Comparison of ENCODE assay signal across 17 cellular contexts in the genomic region with DNA sequence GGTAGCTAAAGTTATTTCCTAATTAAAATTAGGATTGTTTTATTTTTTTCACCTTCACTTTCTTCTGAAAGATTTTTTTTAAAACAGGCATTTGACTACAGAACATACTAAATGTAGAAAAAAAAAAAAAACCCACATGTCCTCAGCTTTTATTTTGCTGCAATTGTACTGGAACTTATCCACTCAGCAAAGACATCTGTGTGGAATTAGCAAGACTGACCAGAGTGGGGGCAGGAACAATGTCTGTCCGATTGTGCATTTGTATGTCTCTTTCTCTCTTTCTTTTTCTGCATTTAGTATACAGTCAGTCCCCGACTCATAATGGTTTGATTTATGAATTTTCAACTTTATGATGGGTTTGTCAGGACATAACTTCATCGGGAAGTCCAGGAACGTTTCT.
DNase-seq lines count a peak whose midpoint lies in the region; ATAC-seq and TF ChIP-seq lines count a peak whose summit lies in the region.
"Had no signal": no experiment of that assay in that cellular context is flagged by ENCODE, and none has a peak within 500 bp of the region (broad histone marks: within the 10 kb centered on the region; RNA-seq: fewer than 3 reads in every experiment).

No MANE protein-coding gene starts in this region.

- no peak overlapping the region for H3K4me3 Mint-ChIP-seq in progenitor cell of endocrine pancreas (ENCODE audit: low read depth)
- H3K4me3 Mint-ChIP-seq: CD14-positive monocyte had no signal

- peaks cover 0 to 10% of the 10 kb centered on the region in 2 experiments; a peak in 2 of 4 replicates for H3K4me1 ChIP-seq in SK-N-SH (ENCODE audit: control insufficient read depth in 1 of 2, insufficient read depth in 2 of 2, low read depth in 1 of 2, low read length in 1 of 2)
- H3K4me1 ChIP-seq: Peyer's patch had no signal

- H3K9me3 ChIP-seq in SK-N-SH: no peaks in the 10 kb centered on the region
- H3K9me3 ChIP-seq: Peyer's patch had no signal

- WGBS in SK-N-SH (ENCODE audit: low lambda C conversion rate): 50% methylated on average over 4 of the region's 4 CpGs

- peaks cover 11 to 15% of the 10 kb centered on the region in 2 experiments for H3K36me3 ChIP-seq in SK-N-SH (replicated peaks in 1 of 2; ENCODE audit: control insufficient read depth in 1 of 2, insufficient read depth in 2 of 2, low read length in 1 of 2)

- H4K20me1 ChIP-seq in SK-N-SH (ENCODE audit: insufficient read depth): no peaks in the 10 kb centered on the region

- peaks cover 4% of the 10 kb centered on the region; the same call in 1 of the 2 replicates for H3K79me2 ChIP-seq in SK-N-SH (ENCODE audit: insufficient read depth)

- TF ChIP-seq EP300 in SK-N-SH (IDR thresholded peaks at IDR 0.05; ENCODE audit: borderline replicate concordance in 1 of 2, low read depth in 1 of 2, low read length in 1 of 2): no peak

- H2AFZ ChIP-seq in SK-N-SH (ENCODE audit: low read depth): no peak overlapping the region

- no peaks in the 10 kb centered on the region for H3K27me3 ChIP-seq in SK-N-SH (ENCODE audit: insufficient read depth)
- H3K27me3 ChIP-seq: Peyer's patch had no signal

- no peak for ATAC-seq in HG02798 (IDR thresholded peaks at IDR 0.05; ENCODE audit: poor library complexity, unreplicated experiment)

- H3K36me3 Mint-ChIP-seq in progenitor cell of endocrine pancreas (ENCODE audit: insufficient read depth): peaks cover 18% of the 10 kb centered on the region

- peaks cover 6% of the 10 kb centered on the region for H3K9me3 Mint-ChIP-seq in progenitor cell of endocrine pancreas (ENCODE audit: low read depth)

- no peaks in the 10 kb centered on the region for H3K27me3 Mint-ChIP-seq in progenitor cell of endocrine pancreas

- POLR2A ChIA-PET in SK-N-SH (lab: Yijun Ruan, JAX): no interaction called here
- POLR2A ChIA-PET in GM10248 (lab: Yijun Ruan, JAX): no interaction called here

- no peak for TF ChIP-seq RAD21 in SK-N-SH (IDR thresholded peaks at IDR 0.05; ENCODE audit: low read length)

- H3K4me3 ChIP-seq in SK-N-SH (ENCODE audit: low read depth in 2 of 2, low read length in 1 of 2): no peak overlapping the region
- H3K4me3 ChIP-seq: Peyer's patch had no signal

- peak; percentile 62 for DNase-seq in AG20443 (ENCODE audit: low spot score)
- DNase-seq in SK-N-SH: peak; percentile 27
- peak; percentile 73 for DNase-seq in fibroblast of peridontal ligament (ENCODE audit: extremely low read depth)
- DNase-seq in progenitor cell of endocrine pancreas (ENCODE audit: low spot score, unreplicated experiment): no peak
- DNase-seq in ecto neural progenitor cell (ENCODE audit: low spot score): no peak
- no peak for DNase-seq in GM10248 (ENCODE audit: extremely low spot score)
- DNase-seq: COR-L47, HCEC 1CT, IMR-90, Kasumi-1, NCI-H1105 treated with DMSO at 0.1 percent for 48 hours, NCI-H1930, NCI-H510A, Peyer's patch, Right ventricle myocardium superior had no signal

- no peak overlapping the region for H3K4me2 ChIP-seq in SK-N-SH

- CTCF ChIA-PET in SK-N-SH (lab: Yijun Ruan, JAX) (interaction anchor here (0.7 to 1.7 kb wide), 3 partner anchors 10 to 74 kb away, joined by 3 to 7 read pairs (median 4); no protein-coding TSS in a partner anchor), GM10248 (lab: Yijun Ruan, JAX) (interaction anchor here (0.7 to 1.0 kb wide), 2 partner anchors 13 to 18 kb away, joined by 3 to 5 read pairs; no protein-coding TSS in a partner anchor)

- H3K4me1 Mint-ChIP-seq in progenitor cell of endocrine pancreas (ENCODE audit: low read depth): peaks cover 17% of the 10 kb centered on the region

- TF ChIP-seq CTCF in SK-N-SH (IDR thresholded peaks at IDR 0.05) (no peak), progenitor cell of endocrine pancreas (IDR thresholded peaks at IDR 0.05; ENCODE audit: unreplicated experiment) (no peak), GM10248 (IDR thresholded peaks at IDR 0.05; ENCODE audit: control extremely low read depth, extremely low read depth, low read depth, missing control alignments) (no peak)

- 0 out of 4 replicates have a peak overlapping the region, but pooled peaks of 1 of the 2 experiments have one; percentile 14 for H3K27ac ChIP-seq in SK-N-SH (ENCODE audit: low read depth in 2 of 2, low read length in 1 of 2)
- H3K27ac ChIP-seq: Peyer's patch had no signal

- H3F3A ChIP-seq in SK-N-SH (replicated peaks; ENCODE audit: insufficient read depth): no peaks in the 10 kb centered on the region

- no peaks in the 10 kb centered on the region for H3K9me2 ChIP-seq in SK-N-SH

- H3K9ac ChIP-seq in SK-N-SH: no peak overlapping the region

- H3K27ac Mint-ChIP-seq in progenitor cell of endocrine pancreas: peak overlapping the region; percentile 18
- H3K27ac Mint-ChIP-seq: CD14-positive monocyte had no signal

TF ChIP-seq in SK-N-SH, 30 proteins besides CTCF, POLR2A, EP300 and RAD21:
- no peak for TF ChIP-seq EZH2phosphoT487 (IDR thresholded peaks at IDR 0.05; ENCODE audit: borderline replicate concordance, low read depth)
- TF ChIP-seq TCF12 (IDR thresholded peaks at IDR 0.05): peak; percentile 43; the same call in 1 of the 2 replicates
TF ChIP-seq in SK-N-SH: peak in this region for 1.

Comparison
In these comparisons a context has a peak if more than half of its experiments do, and no peak if none do; other contexts are left out.
1. DNase-seq: peak in AG20443 (single experiment), SK-N-SH (single experiment) and fibroblast of peridontal ligament (single experiment); none in progenitor cell of endocrine pancreas (single experiment), ecto neural progenitor cell (single experiment) and GM10248 (single experiment).